In the genomic region with DNA sequence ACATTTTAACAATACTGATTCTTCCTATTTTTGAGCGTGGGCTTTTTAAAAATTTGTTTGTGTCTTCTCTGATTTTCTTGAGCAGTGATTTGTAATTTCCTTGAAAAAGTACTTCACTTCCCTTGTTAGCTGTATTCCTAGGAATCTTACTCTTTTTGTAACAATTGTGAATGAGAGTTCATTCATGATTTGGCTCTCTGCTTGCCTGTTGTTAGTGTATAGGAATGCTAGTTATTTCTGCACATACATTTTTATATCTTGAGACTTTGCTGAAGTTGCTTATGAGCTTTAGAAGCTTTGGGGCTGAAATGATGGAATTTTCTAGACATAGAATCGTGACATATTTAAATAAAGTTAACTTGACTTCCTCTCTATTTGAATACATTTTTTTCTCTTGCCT, we compare ENCODE assay signal across 3 cellular contexts.
"Had no signal": no experiment of that assay in that cellular context is flagged by ENCODE, and none has a peak within 500 bp of the region (broad histone marks: within the 10 kb centered on the region; RNA-seq: fewer than 3 reads in every experiment).

No MANE protein-coding gene starts in this region.

- DNase-seq: IMR-90 had no signal

- H3K4me3 ChIP-seq: K562 had no signal

- H3K27ac ChIP-seq: HL-60 had no signal
